17 cellular contexts compared by ENCODE assay signal in genomic region chr11:113449743-113450142, GRCh38. TPM values are rescaled to one million over a fixed set of nuclear protein-coding genes. Genes with fewer than 3 reads are reported as not detected.
A peak's percentile ranks its signal among the peaks of the same experiment; 100 is the strongest.
DNase-seq lines count a peak whose midpoint lies in the region; ATAC-seq lines count a peak whose summit lies in the region.
"Had no signal": no experiment of that assay in that cellular context is flagged by ENCODE, and none has a peak within 500 bp of the region (broad histone marks: within the 10 kb centered on the region; RNA-seq: fewer than 3 reads in every experiment).

No MANE protein-coding gene starts in this region.

- peaks cover 13% of the 10 kb centered on the region for H3K27me3 Mint-ChIP-seq in activated CD8-positive, alpha-beta memory T cell treated with anti-CD3 and anti-CD28 coated beads, Interleukin-2, amount 10 ng/mL, durations not matched to agents 7 days and 5 days

- H3K4me1 Mint-ChIP-seq in activated CD8-positive, alpha-beta memory T cell treated with anti-CD3 and anti-CD28 coated beads, Interleukin-2, amount 10 ng/mL, durations not matched to agents 7 days and 5 days = peaks cover 38% of the 10 kb centered on the region
- H3K4me1 Mint-ChIP-seq: B cell had no signal

- H3K9me3 Mint-ChIP-seq in activated CD8-positive, alpha-beta memory T cell treated with anti-CD3 and anti-CD28 coated beads, Interleukin-2, amount 10 ng/mL, durations not matched to agents 7 days and 5 days (ENCODE audit: low read depth) = no peaks in the 10 kb centered on the region
- H3K9me3 Mint-ChIP-seq: CD4-positive, alpha-beta T cell; CD8-positive, alpha-beta T cell had no signal

- H3K27ac Mint-ChIP-seq in activated CD8-positive, alpha-beta memory T cell treated with anti-CD3 and anti-CD28 coated beads, Interleukin-2, amount 10 ng/mL, durations not matched to agents 7 days and 5 days = no peak overlapping the region
- H3K27ac Mint-ChIP-seq: B cell; CD4-positive, alpha-beta T cell; CD8-positive, alpha-beta T cell had no signal

- no peaks in the 10 kb centered on the region for H3K36me3 Mint-ChIP-seq in activated CD8-positive, alpha-beta memory T cell treated with anti-CD3 and anti-CD28 coated beads, Interleukin-2, amount 10 ng/mL, durations not matched to agents 7 days and 5 days
- H3K36me3 Mint-ChIP-seq: CD8-positive, alpha-beta T cell had no signal

- no peak for ATAC-seq in activated CD8-positive, alpha-beta memory T cell treated with anti-CD3 and anti-CD28 coated beads, Interleukin-2, amount 10 ng/mL, durations not matched to agents 7 days and 5 days
- ATAC-seq: A549; CD8-positive, alpha-beta T cell had no signal

- H3K4me3 Mint-ChIP-seq in activated CD8-positive, alpha-beta memory T cell treated with anti-CD3 and anti-CD28 coated beads, Interleukin-2, amount 10 ng/mL, durations not matched to agents 7 days and 5 days = no peak overlapping the region
- H3K4me3 Mint-ChIP-seq: B cell; CD4-positive, alpha-beta T cell; CD8-positive, alpha-beta T cell had no signal

- CTCF ChIA-PET in activated CD8-positive, alpha-beta memory T cell treated with anti-CD3 and anti-CD28 coated beads, Interleukin-2, amount 10 ng/mL, durations not matched to agents 7 days and 5 days (lab: Charles Lee) = no interaction called here

- DNase-seq in DMS79 treated with DMSO at 0.1 percent for 48 hours (lab: John Stamatoyannopoulos, UW) = peak; percentile 21
- no peak for DNase-seq in DMS79 (lab: John Stamatoyannopoulos, UW)
- peak; percentile 9 for DNase-seq in NCI-H187 treated with DMSO at 0.1 percent for 48 hours (lab: John Stamatoyannopoulos, UW)
- peak; percentile 11 for DNase-seq in NCI-H345 treated with DMSO at 0.1 percent for 48 hours (lab: John Stamatoyannopoulos, UW; ENCODE audit: unreplicated experiment)
- peak; percentile 56 for DNase-seq in putamen (ENCODE audit: low spot score)
- no peak for DNase-seq in GOT3 (lab: John Stamatoyannopoulos, UW)
- no peak for DNase-seq in activated CD8-positive, alpha-beta memory T cell treated with anti-CD3 and anti-CD28 coated beads, Interleukin-2, amount 10 ng/mL, durations not matched to agents 7 days and 5 days
- DNase-seq in activated CD8-positive, alpha-beta memory T cell treated with anti-CD3 and anti-CD28 coated beads, Interleukin-2, amount 50 U/mL, for 4 hours = no peak
- DNase-seq: AML-193; Caco-2; Calu3; CD4-positive, alpha-beta T cell; CD8-positive, alpha-beta T cell; GF-D8 had no signal

RNA-seq across cellular contexts. Expression of gene DRD2, which starts 25.5 kb away (rescaled TPM):
- total RNA-seq in activated CD8-positive, alpha-beta memory T cell treated with anti-CD3 and anti-CD28 coated beads, Interleukin-2, amount 10 ng/mL, durations not matched to agents 7 days and 5 days = 1 to 10 TPM in 1 of 2 experiments, under 1 TPM in 1; 0.52 to 1.4 TPM
- total RNA-seq: A172; B cell; CD4-positive, alpha-beta T cell; CD8-positive, alpha-beta T cell had no signal

Comparison
In these comparisons a context has a peak if more than half of its experiments do, and no peak if none do; other contexts are left out.
1. DNase-seq: peak in DMS79 treated with DMSO at 0.1 percent for 48 hours (single experiment), NCI-H187 treated with DMSO at 0.1 percent for 48 hours (single experiment), NCI-H345 treated with DMSO at 0.1 percent for 48 hours (single experiment) and putamen (single experiment); none in DMS79 (single experiment), GOT3 (single experiment), activated CD8-positive, alpha-beta memory T cell treated with anti-CD3 and anti-CD28 coated beads, Interleukin-2, amount 10 ng/mL, durations not matched to agents 7 days and 5 days (single experiment) and activated CD8-positive, alpha-beta memory T cell treated with anti-CD3 and anti-CD28 coated beads, Interleukin-2, amount 50 U/mL, for 4 hours (single experiment).